10 cellular contexts compared by ENCODE assay signal in genomic region chr15:60351066-60351465, GRCh38. TPM values are rescaled to one million over a fixed set of nuclear protein-coding genes. Genes with fewer than 3 reads are reported as not detected.
DNase-seq lines count a peak whose midpoint lies in the region; ATAC-seq and TF ChIP-seq lines count a peak whose summit lies in the region.
"Had no signal": no experiment of that assay in that cellular context is flagged by ENCODE, and none has a peak within 500 bp of the region (broad histone marks: within the 10 kb centered on the region; RNA-seq: fewer than 3 reads in every experiment).

No MANE protein-coding gene starts in this region.

- H4K20me1 ChIP-seq in IMR-90 (ENCODE audit: insufficient read depth, low read length) = peaks cover 92% of the 10 kb centered on the region

- POLR2A ChIA-PET in IMR-90 (lab: Charles Lee; ENCODE audit: unreplicated experiment) = interaction anchor here (0.6 kb wide), 1 partner anchor 210 kb away, joined by 3 read pairs; no protein-coding TSS in a partner anchor

- no peak overlapping the region for H2BK20ac ChIP-seq in IMR-90 (ENCODE audit: low read depth, low read length)

- H2AFZ ChIP-seq in IMR-90 (replicated peaks; ENCODE audit: low read length, poor library complexity) = no peak overlapping the region

- H2AK9ac ChIP-seq in IMR-90 (replicated peaks; ENCODE audit: low read depth, low read length, poor library complexity) = no peak overlapping the region

- no peak for DNase-seq in IMR-90
- DNase-seq in NCI-H2196 treated with DMSO at 0.1 percent for 48 hours (lab: John Stamatoyannopoulos, UW; ENCODE audit: unreplicated experiment) = peak; percentile 14
- DNase-seq in cerebellum (ENCODE audit: low spot score) = peak; percentile 10
- DNase-seq in posterior cingulate gyrus = peak in 6 of 10 donors; percentile 33 to 92 (median 47)
- no peak for DNase-seq in colonic mucosa
- no peak for DNase-seq in RPMI8226
- DNase-seq: left cardiac atrium, NCI-H146 had no signal

- H4K91ac ChIP-seq in IMR-90 (ENCODE audit: insufficient read depth, low read depth, low read length) = no peak overlapping the region

- no peak for TF ChIP-seq RAD21 in IMR-90 (IDR thresholded peaks at IDR 0.05; ENCODE audit: low read length)

- peaks cover 3% of the 10 kb centered on the region; the same call in 1 of the 2 replicates for H3K9me3 ChIP-seq in IMR-90 (ENCODE audit: control insufficient read depth, insufficient read depth, low read length)
- no peaks in the 10 kb centered on the region for H3K9me3 ChIP-seq in colonic mucosa
- H3K9me3 ChIP-seq: thoracic aorta had no signal

- intact Hi-C loops in IMR-90 (cut with micrococcal nuclease) = no loop called here
- intact Hi-C loops in posterior cingulate gyrus (cut with DNase I) = no loop called here
- intact Hi-C loops in colonic mucosa (cut with DNase I) = no loop called here

- peaks cover 70 to 80% of the 10 kb centered on the region in 2 experiments for H3K79me1 ChIP-seq in IMR-90 (ENCODE audit: low read depth in 1 of 2, low read length in 2 of 2)

- H2AK5ac ChIP-seq in IMR-90 (ENCODE audit: low read depth, low read length) = no peak overlapping the region

- BruUV-seq in IMR-90 (replicated peaks; lab: Mats Ljungman, UMichigan) = no TSS peak

- H3K9ac ChIP-seq in IMR-90 (ENCODE audit: low read depth, low read length) (no peak overlapping the region), colonic mucosa (ENCODE audit: low read depth in 2 of 2, low read length in 2 of 2) (no peak overlapping the region)

- no peak overlapping the region for H3K4me2 ChIP-seq in IMR-90 (ENCODE audit: low read depth, low read length)

- CTCF ChIA-PET in IMR-90 (lab: Yijun Ruan, JAX) = no interaction called here

- peaks cover 5% of the 10 kb centered on the region for H3K4me1 ChIP-seq in IMR-90 (ENCODE audit: control insufficient read depth, insufficient read depth, low read length)
- H3K4me1 ChIP-seq in colonic mucosa = no peaks in the 10 kb centered on the region

- no CpG with 5 or more reads among the region's 3 CpGs for WGBS in IMR-90 (ENCODE audit: extremely low coverage in 2 of 2, insufficient read length in 1 of 2), 2 experiments

- H4K8ac ChIP-seq in IMR-90 (ENCODE audit: low read depth in 2 of 2, low read length in 2 of 2) = no peak overlapping the region

- no peak overlapping the region for H2BK15ac ChIP-seq in IMR-90 (ENCODE audit: low read depth, low read length)

- H3K4ac ChIP-seq in IMR-90 (ENCODE audit: low read depth, low read length) = no peak overlapping the region

- H3K18ac ChIP-seq in IMR-90 (ENCODE audit: low read depth, low read length) = no peak overlapping the region

- H2BK120ac ChIP-seq in IMR-90 (ENCODE audit: low read depth, low read length) = no peak overlapping the region

- peaks cover 3% of the 10 kb centered on the region; the same call in 1 of the 2 replicates for H3K9me1 ChIP-seq in IMR-90 (ENCODE audit: insufficient read depth, low read length)

- no peaks in the 10 kb centered on the region for H3K27me3 ChIP-seq in IMR-90 (ENCODE audit: control insufficient read depth, insufficient read depth, low read length)
- H3K27me3 ChIP-seq in colonic mucosa = no peaks in the 10 kb centered on the region

- H3K14ac ChIP-seq in IMR-90 (replicated peaks; ENCODE audit: low read depth, low read length) = no peak overlapping the region

- ATAC-seq in IMR-90 (ENCODE audit: low read depth) (peak; percentile 15), GM21381 (IDR thresholded peaks at IDR 0.05; ENCODE audit: unreplicated experiment) (no peak)

- dilution Hi-C loops in IMR-90 (cut with HindIII; ENCODE audit: low sequenced_read_pairs, unreplicated experiment) = no loop called here

- H3K27ac ChIP-seq in IMR-90 (ENCODE audit: insufficient read depth, low read length) (no peak overlapping the region), colonic mucosa (no peak overlapping the region)
- H3K27ac ChIP-seq: thoracic aorta had no signal

- no peak overlapping the region for H3K4me3 ChIP-seq in IMR-90 (ENCODE audit: insufficient read depth, low read depth, low read length)
- H3K4me3 ChIP-seq in colonic mucosa = no peak overlapping the region
- H3K4me3 ChIP-seq: thoracic aorta had no signal

- TF ChIP-seq CTCF in IMR-90 (conservative IDR thresholded peaks at IDR 0.05; ENCODE audit: low read depth, low read length) (no peak), colonic mucosa (IDR thresholded peaks at IDR 0.05) (no peak)

- H2BK5ac ChIP-seq in IMR-90 (ENCODE audit: low read depth, low read length, poor library complexity, severe bottlenecking) = no peak overlapping the region

- in situ Hi-C loops in IMR-90 (cut with MboI; ENCODE audit: low sequenced_read_pairs) = no loop called here

- H4K5ac ChIP-seq in IMR-90 (ENCODE audit: low read depth, low read length) = no peak overlapping the region

- H3K36me3 ChIP-seq in IMR-90 (ENCODE audit: control insufficient read depth, insufficient read depth, low read length) (peaks cover 86% of the 10 kb centered on the region), colonic mucosa (peaks cover 33% of the 10 kb centered on the region)

- H3K56ac ChIP-seq in IMR-90 (ENCODE audit: extremely low read depth, insufficient read depth, low read length) = no peak overlapping the region

- H3K23ac ChIP-seq in IMR-90 (ENCODE audit: low read depth, low read length) = no peak overlapping the region

- no peak for TF ChIP-seq POLR2A in IMR-90 (IDR thresholded peaks at IDR 0.05; ENCODE audit: low read depth, low read length)

TF ChIP-seq in IMR-90, 13 proteins besides CTCF, POLR2A, EP300 and RAD21:
- no peak for TF ChIP-seq CHD1 (IDR thresholded peaks at IDR 0.05; ENCODE audit: low read depth, low read length)
- TF ChIP-seq RFX5 (IDR thresholded peaks at IDR 0.05; ENCODE audit: low read depth, low read length) = no peak
- no peak for TF ChIP-seq NFE2L2 (IDR thresholded peaks at IDR 0.05; ENCODE audit: low read depth, low read length)
- TF ChIP-seq, protein P1, sequence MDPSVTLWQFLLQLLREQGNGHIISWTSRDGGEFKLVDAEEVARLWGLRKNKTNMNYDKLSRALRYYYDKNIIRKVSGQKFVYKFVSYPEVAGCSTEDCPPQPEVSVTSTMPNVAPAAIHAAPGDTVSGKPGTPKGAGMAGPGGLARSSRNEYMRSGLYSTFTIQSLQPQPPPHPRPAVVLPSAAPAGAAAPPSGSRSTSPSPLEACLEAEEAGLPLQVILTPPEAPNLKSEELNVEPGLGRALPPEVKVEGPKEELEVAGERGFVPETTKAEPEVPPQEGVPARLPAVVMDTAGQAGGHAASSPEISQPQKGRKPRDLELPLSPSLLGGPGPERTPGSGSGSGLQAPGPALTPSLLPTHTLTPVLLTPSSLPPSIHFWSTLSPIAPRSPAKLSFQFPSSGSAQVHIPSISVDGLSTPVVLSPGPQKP (IDR thresholded peaks at IDR 0.05; ENCODE audit: borderline replicate concordance, low read depth, low read length) = no peak
- no peak for TF ChIP-seq MXI1 (IDR thresholded peaks at IDR 0.05; ENCODE audit: borderline replicate concordance, low read depth, low read length)
- no peak for TF ChIP-seq CEBPB (IDR thresholded peaks at IDR 0.05; ENCODE audit: low read depth, low read length)
- no peak for TF ChIP-seq SMC3 (IDR thresholded peaks at IDR 0.05; ENCODE audit: low read depth, low read length)
- no peak for TF ChIP-seq FOS (IDR thresholded peaks at IDR 0.05; ENCODE audit: low read depth, low read length)
- TF ChIP-seq MAFK (IDR thresholded peaks at IDR 0.05; ENCODE audit: low read depth, low read length) = no peak

RNA-seq across cellular contexts. Expression of gene ANXA2, which starts 46.7 kb away (rescaled TPM):
- total RNA-seq in IMR-90 (2012; rRNA removed) (6,979 and 8,412 TPM in 2 replicates), cerebellum (63.1 TPM), colonic mucosa (100 to 1,000 TPM; 813 to 816 TPM)
- 6,722 and 7,454 TPM in 2 replicates for polyA plus RNA-seq in IMR-90 (2012; rRNA removed)
- 2,230 and 5,114 TPM in 2 replicates for polyA plus RNA-seq in IMR-90 (2012; cell fraction: cytosol; rRNA removed)
- 764 and 3,092 TPM in 2 replicates for polyA plus RNA-seq in IMR-90 (2012; cell fraction: nucleus; rRNA removed; ENCODE audit: low replicate concordance)

Comparison
In these comparisons a context has a peak if more than half of its experiments do, and no peak if none do; other contexts are left out.
1. DNase-seq: peak in NCI-H2196 treated with DMSO at 0.1 percent for 48 hours (single experiment), cerebellum (single experiment) and posterior cingulate gyrus (6 of 10); none in IMR-90 (single experiment), colonic mucosa (single experiment) and RPMI8226 (single experiment).
2. RNA of gene ANXA2, which starts 46.7 kb away (total RNA-seq): 6,979 to 8,412 TPM in IMR-90 and 813 to 816 TPM in colonic mucosa; 63.1 TPM in cerebellum (single experiment); every median in the first group is over 10 times any median in the second.